ENCODE assay signal across 9 cellular contexts in the genomic region with DNA sequence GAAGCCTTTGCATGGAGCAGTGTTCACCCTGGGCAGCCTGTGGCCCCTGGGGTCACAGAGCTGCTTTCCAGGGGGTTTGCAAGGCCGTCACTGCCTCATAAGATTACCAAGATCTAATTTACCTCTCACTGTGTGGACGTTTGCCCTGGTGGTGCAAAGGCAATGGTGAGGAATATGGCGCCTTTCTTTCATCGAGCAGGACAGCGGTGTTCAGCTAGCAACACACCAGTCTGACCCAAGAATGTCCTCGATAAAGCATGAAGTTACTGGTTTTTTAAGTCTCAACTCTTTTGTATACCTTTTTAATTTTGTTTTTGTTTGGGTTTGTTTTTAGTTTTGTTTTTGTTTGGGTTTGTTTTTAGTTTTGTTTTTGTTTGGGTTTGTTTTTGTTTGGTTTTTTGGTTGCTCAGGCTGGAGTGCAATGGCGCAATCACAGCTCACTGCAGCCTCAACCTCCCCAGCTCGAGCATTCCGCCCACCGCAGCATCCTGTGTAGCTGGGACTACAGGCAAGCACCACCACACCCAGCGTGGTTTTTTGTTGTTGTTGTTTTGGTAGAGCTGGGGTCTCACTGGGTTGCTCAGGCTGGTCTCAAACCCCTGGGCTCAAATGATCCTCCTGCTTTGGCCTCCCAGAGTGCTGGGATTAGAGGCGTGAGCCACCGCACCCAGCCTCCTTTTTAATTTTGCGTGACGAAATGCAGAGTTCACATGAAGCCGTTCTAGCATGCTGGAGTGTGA. TPM values are rescaled to one million over a fixed set of nuclear protein-coding genes. Genes with fewer than 3 reads are reported as not detected.
DNase-seq lines count a peak whose midpoint lies in the region; ATAC-seq and TF ChIP-seq lines count a peak whose summit lies in the region.
"Had no signal": no experiment of that assay in that cellular context is flagged by ENCODE, and none has a peak within 500 bp of the region (broad histone marks: within the 10 kb centered on the region; RNA-seq: fewer than 3 reads in every experiment).

No MANE protein-coding gene starts in this region.

- ATAC-seq in T-helper 17 cell (peak; percentile 52), mucosa of descending colon (peak; percentile 55), HG02763 (IDR thresholded peaks at IDR 0.05; ENCODE audit: unreplicated experiment) (no peak)

- H3K4me3 ChIP-seq in mucosa of descending colon = no peak overlapping the region

- no peaks in the 10 kb centered on the region for H3K9me3 Mint-ChIP-seq in stimulated activated naive CD8-positive, alpha-beta T cell treated with anti-CD3 and anti-CD28 coated beads, Interleukin-15, Interleukin-2, amounts not matched to agents 100 ng/mL and 50 ng/mL, for 24 hours

- DNase-seq in T-helper 17 cell (peak; percentile 61 to 79 (median 72)), mucosa of descending colon (peak; percentile 53 to 80 (median 54)), DMS 273 treated with DMSO at 0.1 percent for 48 hours (lab: John Stamatoyannopoulos, UW) (no peak), NK-92 (lab: John Stamatoyannopoulos, UW; ENCODE audit: unreplicated experiment) (no peak)
- DNase-seq in activated T-helper 1 cell treated with anti-CD3 and anti-CD28 coated beads, Interleukin-2, amount 50 U/mL, for 16 hours (ENCODE audit: low read depth in 1 of 2, low spot score in 1 of 2) = peak; percentile 54
- DNase-seq: GF-D8, KBM-7 had no signal

- intact Hi-C loops in mucosa of descending colon (cut with DNase I, micrococcal nuclease) = no loop called here

- H3K36me3 ChIP-seq in mucosa of descending colon (ENCODE audit: low read depth) = no peaks in the 10 kb centered on the region

- no peaks in the 10 kb centered on the region for H3K4me1 ChIP-seq in mucosa of descending colon (ENCODE audit: low read depth)

- no peaks in the 10 kb centered on the region for H3K27me3 Mint-ChIP-seq in T-helper 17 cell
- no peaks in the 10 kb centered on the region for H3K27me3 Mint-ChIP-seq in stimulated activated naive CD8-positive, alpha-beta T cell treated with anti-CD3 and anti-CD28 coated beads, Interleukin-15, Interleukin-2, amounts not matched to agents 100 ng/mL and 50 ng/mL, for 24 hours

- H3K27ac Mint-ChIP-seq in T-helper 17 cell = peak overlapping the region; percentile 98
- peak overlapping the region; percentile 99 for H3K27ac Mint-ChIP-seq in stimulated activated naive CD8-positive, alpha-beta T cell treated with anti-CD3 and anti-CD28 coated beads, Interleukin-15, Interleukin-2, amounts not matched to agents 100 ng/mL and 50 ng/mL, for 24 hours

- no peaks in the 10 kb centered on the region for H3K9me3 ChIP-seq in T-helper 17 cell (ENCODE audit: control insufficient read depth, low read length, poor library complexity, severe bottlenecking)
- no peaks in the 10 kb centered on the region for H3K9me3 ChIP-seq in mucosa of descending colon

- peaks cover 65% of the 10 kb centered on the region for H3K4me1 Mint-ChIP-seq in T-helper 17 cell
- H3K4me1 Mint-ChIP-seq in stimulated activated naive CD8-positive, alpha-beta T cell treated with anti-CD3 and anti-CD28 coated beads, Interleukin-15, Interleukin-2, amounts not matched to agents 100 ng/mL and 50 ng/mL, for 24 hours (ENCODE audit: low read depth) = peaks cover 95% of the 10 kb centered on the region

- no peak for TF ChIP-seq CTCF in mucosa of descending colon (IDR thresholded peaks at IDR 0.05)

- peak overlapping the region; percentile 83 for H3K4me3 Mint-ChIP-seq in T-helper 17 cell
- peak overlapping the region; percentile 82 for H3K4me3 Mint-ChIP-seq in stimulated activated naive CD8-positive, alpha-beta T cell treated with anti-CD3 and anti-CD28 coated beads, Interleukin-15, Interleukin-2, amounts not matched to agents 100 ng/mL and 50 ng/mL, for 24 hours

- H3K36me3 Mint-ChIP-seq in T-helper 17 cell (ENCODE audit: low read depth) = peaks cover 11% of the 10 kb centered on the region
- H3K36me3 Mint-ChIP-seq in stimulated activated naive CD8-positive, alpha-beta T cell treated with anti-CD3 and anti-CD28 coated beads, Interleukin-15, Interleukin-2, amounts not matched to agents 100 ng/mL and 50 ng/mL, for 24 hours (ENCODE audit: low read depth) = peaks cover 45% of the 10 kb centered on the region

RNA-seq across cellular contexts. Expression of gene PPP2R5C, which starts 57.9 kb away (rescaled TPM):
- total RNA-seq in T-helper 17 cell (100 to 1,000 TPM; 516 to 530 TPM), mucosa of descending colon (100 to 1,000 TPM; 131 to 173 (median 160) TPM)

Comparison
In these comparisons a context has a peak if more than half of its experiments do, and no peak if none do; other contexts are left out.
1. DNase-seq: peak in T-helper 17 cell (3 of 3), activated T-helper 1 cell treated with anti-CD3 and anti-CD28 coated beads, Interleukin-2, amount 50 U/mL, for 16 hours (2 of 2) and mucosa of descending colon (3 of 3); none in DMS 273 treated with DMSO at 0.1 percent for 48 hours (single experiment) and NK-92 (single experiment).